ENCODE assay signal across 26 cellular contexts in genomic region chr5:12985142-12985541, GRCh38.
"Had no signal": no experiment of that assay in that cellular context is flagged by ENCODE, and none has a peak within 500 bp of the region (broad histone marks: within the 10 kb centered on the region; RNA-seq: fewer than 3 reads in every experiment).

No MANE protein-coding gene starts in this region.

- H3K36me3 ChIP-seq: left ventricle myocardium inferior, pancreas, prostate gland, suprapubic skin, thoracic aorta, tibial artery, upper lobe of right lung had no signal

- H3K27me3 Mint-ChIP-seq: naive B cell; natural killer cell treated with Interleukin-12 subunit alpha and Interleukin-12 subunit beta and Interleukin-15 and Interleukin-18, amount 100 ng/mL, for 72 hours; stimulated activated naive CD8-positive, alpha-beta T cell treated with anti-CD3 and anti-CD28 coated beads, Interleukin-15, Interleukin-2, amounts not matched to agents 100 ng/mL and 50 ng/mL, for 24 hours had no signal

- H3K27me3 ChIP-seq: hepatocyte, pancreas, suprapubic skin, tibial artery, upper lobe of right lung had no signal

- H3K4me1 ChIP-seq: left ventricle myocardium inferior, pancreas, prostate gland, suprapubic skin, tibial artery, upper lobe of right lung had no signal

- H3K4me1 Mint-ChIP-seq: mesothelial cell of epicardium, naive B cell had no signal

- H3K27ac ChIP-seq: hepatocyte, left ventricle myocardium inferior, pancreas, prostate gland, skin epidermis, suprapubic skin, thoracic aorta, tibial artery, upper lobe of right lung had no signal

- ATAC-seq: natural killer cell treated with Interleukin-12 subunit alpha and Interleukin-12 subunit beta and Interleukin-15 and Interleukin-18, amount 100 ng/mL, for 72 hours; pancreas; right cardiac atrium; sciatic nerve; upper lobe of right lung had no signal

- H3K27ac Mint-ChIP-seq: mesothelial cell of epicardium; naive B cell; natural killer cell treated with Interleukin-12 subunit alpha and Interleukin-12 subunit beta and Interleukin-15 and Interleukin-18, amount 100 ng/mL, for 72 hours; stimulated activated naive CD8-positive, alpha-beta T cell treated with anti-CD3 and anti-CD28 coated beads, Interleukin-15, Interleukin-2, amounts not matched to agents 100 ng/mL and 50 ng/mL, for 24 hours had no signal

- H3K4me3 ChIP-seq: hepatocyte, left ventricle myocardium inferior, lung, pancreas, prostate gland, skin epidermis, suprapubic skin, thoracic aorta, tibial artery, upper lobe of right lung had no signal

- H3K36me3 Mint-ChIP-seq: mesothelial cell of epicardium; naive B cell; natural killer cell treated with Interleukin-12 subunit alpha and Interleukin-12 subunit beta and Interleukin-15 and Interleukin-18, amount 100 ng/mL, for 72 hours had no signal

- DNase-seq: islet precursor cell; left ventricle myocardium inferior; mesendoderm; naive B cell; pancreas; posterior cingulate gyrus; retina; right cardiac atrium; stimulated activated CD4-positive, alpha-beta T cell treated with anti-CD3 and anti-CD28 coated beads, Interleukin-12 subunit alpha, Interleukin-12 subunit beta, amount 100 ng/mL, for 4 hours; stimulated activated CD4-positive, alpha-beta T cell treated with anti-CD3 and anti-CD28 coated beads, Interleukin-15, amount 100 ng/mL, for 24 hours; stimulated activated CD4-positive, alpha-beta T cell treated with anti-CD3 and anti-CD28 coated beads, Interleukin-2, amount 100 ng/mL, for 24 hours; stimulated activated CD4-positive, alpha-beta T cell treated with anti-CD3 and anti-CD28 coated beads, Interleukin-4, amount 100 ng/mL, for 1 hour; stimulated activated naive CD4-positive, alpha-beta T cell; tibial artery; trophoblast cell; upper lobe of right lung had no signal

- H3K9me3 ChIP-seq: left ventricle myocardium inferior, pancreas, prostate gland, suprapubic skin, thoracic aorta, tibial artery, upper lobe of right lung had no signal

- H3K9me3 Mint-ChIP-seq: mesothelial cell of epicardium; natural killer cell treated with Interleukin-12 subunit alpha and Interleukin-12 subunit beta and Interleukin-15 and Interleukin-18, amount 100 ng/mL, for 72 hours had no signal

- H3K4me3 Mint-ChIP-seq: mesothelial cell of epicardium; naive B cell; natural killer cell treated with Interleukin-12 subunit alpha and Interleukin-12 subunit beta and Interleukin-15 and Interleukin-18, amount 100 ng/mL, for 72 hours; stimulated activated naive CD8-positive, alpha-beta T cell treated with anti-CD3 and anti-CD28 coated beads, Interleukin-15, Interleukin-2, amounts not matched to agents 100 ng/mL and 50 ng/mL, for 24 hours had no signal
